Comparison of ENCODE assay signal across 1 cellular context in genomic region chr20:62360854-62361798, GRCh38.
TF ChIP-seq lines count a peak whose summit lies in the region.

No MANE protein-coding gene starts in this region.

TF ChIP-seq in HepG2, 621 proteins besides CTCF, POLR2A, EP300 and RAD21:
- no peak for TF ChIP-seq ZBTB14 (CRISPR knock-in tag; IDR thresholded peaks at IDR 0.05)
- no peak for TF ChIP-seq ZBTB44 (CRISPR knock-in tag; IDR thresholded peaks at IDR 0.05)
- 0 out of 2 replicates have a peak, but pooled peaks have one; percentile 35 for TF ChIP-seq HNRNPL (IDR thresholded peaks at IDR 0.05; ENCODE audit: low read depth, low read length)
- TF ChIP-seq RBFOX2 (IDR thresholded peaks at IDR 0.05; ENCODE audit: low read depth, low read length) = peak; percentile 69
- no peak for TF ChIP-seq TOE1 (CRISPR knock-in tag; IDR thresholded peaks at IDR 0.05)
- TF ChIP-seq AGO2 (optimal IDR thresholded peaks at IDR 0.05; ENCODE audit: low read depth, low read length) = peak; percentile 72
- TF ChIP-seq ZNF891 (CRISPR knock-in tag; IDR thresholded peaks at IDR 0.05) = 0 out of 2 replicates have a peak, but pooled peaks have one; percentile 18
- no peak for TF ChIP-seq ZNF772 (CRISPR knock-in tag; IDR thresholded peaks at IDR 0.05)
- TF ChIP-seq BRCA1 (CRISPR knock-in tag; IDR thresholded peaks at IDR 0.05) = no peak
- TF ChIP-seq HES4 (CRISPR knock-in tag; IDR thresholded peaks at IDR 0.05; ENCODE audit: borderline replicate concordance) = no peak
- TF ChIP-seq ZNF556 (CRISPR knock-in tag; IDR thresholded peaks at IDR 0.05; ENCODE audit: borderline replicate concordance) = no peak
- no peak for TF ChIP-seq ZNF354B (CRISPR knock-in tag; IDR thresholded peaks at IDR 0.05)
- peak; percentile 91 for TF ChIP-seq ZNF629 (CRISPR knock-in tag; conservative IDR thresholded peaks at IDR 0.05)
- no peak for TF ChIP-seq ZFP90 (CRISPR knock-in tag; IDR thresholded peaks at IDR 0.05; ENCODE audit: borderline replicate concordance)
- no peak for TF ChIP-seq ATF7-NPFF (CRISPR knock-in tag; IDR thresholded peaks at IDR 0.05; ENCODE audit: low read depth)
- no peak for TF ChIP-seq PLSCR1 (CRISPR knock-in tag; IDR thresholded peaks at IDR 0.05; ENCODE audit: borderline replicate concordance)
- TF ChIP-seq ARID3A (IDR thresholded peaks at IDR 0.05; ENCODE audit: low read depth, low read length) = no peak
- 0 out of 2 replicates have a peak, but pooled peaks have one; percentile 18 for TF ChIP-seq ZFY (CRISPR knock-in tag; IDR thresholded peaks at IDR 0.05)
- TF ChIP-seq SETDB1 (CRISPR knock-in tag; IDR thresholded peaks at IDR 0.05; ENCODE audit: borderline replicate concordance) = no peak
